ENCODE assay signal across 24 cellular contexts in the genomic region with DNA sequence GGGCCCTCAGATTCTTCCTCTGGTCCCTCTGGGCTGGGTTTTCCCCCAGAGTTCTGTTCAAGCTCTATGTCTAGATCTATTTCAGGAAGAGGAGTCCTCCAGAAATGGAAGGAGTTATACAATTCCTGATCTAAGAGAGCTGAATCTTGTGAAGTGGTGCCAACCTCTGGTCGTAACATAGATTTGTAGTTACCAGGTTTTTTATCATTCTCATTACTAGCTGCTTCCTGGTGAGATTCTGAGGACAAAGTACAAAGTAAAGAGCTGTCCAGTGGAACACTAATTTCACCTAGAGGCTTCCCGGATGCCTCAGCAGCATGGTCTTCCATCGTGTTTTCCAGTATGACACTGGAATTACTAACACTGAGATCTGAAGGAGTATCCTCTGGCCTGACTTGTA. TPM values are rescaled to one million over a fixed set of nuclear protein-coding genes. Genes with fewer than 3 reads are reported as not detected.
DNase-seq lines count a peak whose midpoint lies in the region; ATAC-seq, FAIRE-seq and TF ChIP-seq lines count a peak whose summit lies in the region.
"Had no signal": no experiment of that assay in that cellular context is flagged by ENCODE, and none has a peak within 500 bp of the region (broad histone marks: within the 10 kb centered on the region; RNA-seq: fewer than 3 reads in every experiment).

No MANE protein-coding gene starts in this region.

- H3K27me3 Mint-ChIP-seq in osteocyte (ENCODE audit: unreplicated experiment), result no peaks in the 10 kb centered on the region
- H3K27me3 Mint-ChIP-seq in activated naive CD8-positive, alpha-beta T cell treated with anti-CD3 and anti-CD28 coated beads for 36 hours, result no peaks in the 10 kb centered on the region
- H3K27me3 Mint-ChIP-seq: CD4-positive, alpha-beta memory T cell had no signal

- H3K4me3 ChIP-seq in mammary epithelial cell (replicated peaks in 1 of 3; ENCODE audit: insufficient read depth in 1 of 3, low read depth in 2 of 3, low read length in 3 of 3), result no peak overlapping the region
- no peak overlapping the region for H3K4me3 ChIP-seq in breast epithelium
- no peak overlapping the region for H3K4me3 ChIP-seq in coronary artery
- H3K4me3 ChIP-seq: BLaER1 treated with 17β-estradiol and CSF1 and Interleukin-3, amounts not matched to agents 10 nM and 100 nM; GM12878; K562; MG63 had no signal

- peaks cover under 1% of the 10 kb centered on the region for H3K4me1 Mint-ChIP-seq in osteocyte (ENCODE audit: unreplicated experiment)
- no peaks in the 10 kb centered on the region for H3K4me1 Mint-ChIP-seq in activated naive CD8-positive, alpha-beta T cell treated with anti-CD3 and anti-CD28 coated beads for 36 hours

- no peak overlapping the region for H3K4me3 Mint-ChIP-seq in osteocyte (ENCODE audit: unreplicated experiment)
- no peak overlapping the region for H3K4me3 Mint-ChIP-seq in activated naive CD8-positive, alpha-beta T cell treated with anti-CD3 and anti-CD28 coated beads for 36 hours
- H3K4me3 Mint-ChIP-seq: CD4-positive, alpha-beta memory T cell had no signal

- ATAC-seq in left lobe of liver, result peak; percentile 62
- ATAC-seq: GM12878, K562 had no signal

- H3K27ac Mint-ChIP-seq in osteocyte (ENCODE audit: unreplicated experiment), result peak overlapping the region; percentile 56
- no peak overlapping the region for H3K27ac Mint-ChIP-seq in activated naive CD8-positive, alpha-beta T cell treated with anti-CD3 and anti-CD28 coated beads for 36 hours

- H3K9me3 Mint-ChIP-seq in osteocyte (ENCODE audit: unreplicated experiment), result no peaks in the 10 kb centered on the region
- no peaks in the 10 kb centered on the region for H3K9me3 Mint-ChIP-seq in activated naive CD8-positive, alpha-beta T cell treated with anti-CD3 and anti-CD28 coated beads for 36 hours
- H3K9me3 Mint-ChIP-seq: CD4-positive, alpha-beta memory T cell had no signal

- DNase-seq in mammary epithelial cell, result no peak
- no peak for DNase-seq in breast epithelium (ENCODE audit: low spot score in 2 of 2)
- DNase-seq in left lobe of liver (ENCODE audit: low spot score), result no peak
- no peak for DNase-seq in osteocyte (ENCODE audit: extremely low spot score, unreplicated experiment)
- no peak for DNase-seq in NCI-H1105 treated with DMSO at 0.1 percent for 48 hours (lab: John Stamatoyannopoulos, UW)
- DNase-seq in coronary artery (ENCODE audit: low spot score), result no peak
- no peak for DNase-seq in urothelium cell line (ENCODE audit: low spot score)
- no peak for DNase-seq in activated naive CD8-positive, alpha-beta T cell treated with anti-CD3 and anti-CD28 coated beads for 36 hours
- DNase-seq: ACHN; Caco-2; CD4-positive, alpha-beta memory T cell; DND-41; H7; MG63; NCI-H1436; NCI-H1930; NCI-H2227 treated with DMSO at 0.1 percent for 48 hours; NCI-H510A; NCI-H748 treated with DMSO at 0.1 percent for 48 hours; SIG-M5 had no signal

- TF ChIP-seq POLR2A in breast epithelium (IDR thresholded peaks at IDR 0.05), result no peak

- H3K9ac ChIP-seq in mammary epithelial cell (ENCODE audit: insufficient read depth, low read length), result no peak overlapping the region
- H3K9ac ChIP-seq: BLaER1 treated with 17β-estradiol and CSF1 and Interleukin-3, amounts not matched to agents 10 nM and 100 nM had no signal

- H3K36me3 ChIP-seq in mammary epithelial cell (ENCODE audit: insufficient read depth, low read length), result peaks cover 58% of the 10 kb centered on the region
- no peaks in the 10 kb centered on the region for H3K36me3 ChIP-seq in breast epithelium

- CTCF ChIA-PET in mammary epithelial cell (lab: Charles Lee; ENCODE audit: low non-redundant PET), result no interaction called here

- in situ Hi-C loops in mammary epithelial cell (cut with MboI; ENCODE audit: low sequenced_read_pairs in 2 of 2), result no loop called here

- intact Hi-C loops in mammary epithelial cell (cut with micrococcal nuclease), result loop anchor here (10.0 kb wide), 1 partner anchor 345 kb away; a partner anchor contains a TSS
- intact Hi-C loops in breast epithelium (cut with DNase I; ENCODE audit: low total_unique reads), result no loop called here

- H4K20me1 ChIP-seq in mammary epithelial cell (ENCODE audit: insufficient read depth, low read length), result no peaks in the 10 kb centered on the region

- H3K27ac ChIP-seq in mammary epithelial cell (ENCODE audit: insufficient read depth, low read depth, low read length), result no peak overlapping the region
- H3K27ac ChIP-seq in breast epithelium, result no peak overlapping the region
- H3K27ac ChIP-seq in coronary artery, result no peak overlapping the region
- H3K27ac ChIP-seq: 22Rv1; BLaER1 treated with 17β-estradiol and CSF1 and Interleukin-3, amounts not matched to agents 10 nM and 100 nM had no signal

- 79% methylated on average over 3 of the region's 3 CpGs for WGBS in mammary epithelial cell (ENCODE audit: low coverage, missing lambda C conversion rate)

- FAIRE-seq in urothelium cell line (lab: Jason Lieb, UNC), result no peak
- FAIRE-seq: GM12878, K562 had no signal

- H3K27me3 ChIP-seq in mammary epithelial cell (ENCODE audit: insufficient read depth, low read length) (no peaks in the 10 kb centered on the region), breast epithelium (no peaks in the 10 kb centered on the region)
- H3K27me3 ChIP-seq: BLaER1 treated with 17β-estradiol and CSF1 and Interleukin-3, amounts not matched to agents 10 nM and 100 nM; MG63 had no signal

- H3K4me1 ChIP-seq in mammary epithelial cell (ENCODE audit: insufficient read depth, low read length), result no peaks in the 10 kb centered on the region
- no peaks in the 10 kb centered on the region for H3K4me1 ChIP-seq in breast epithelium
- H3K4me1 ChIP-seq: Caco-2 had no signal

- H3K4me2 ChIP-seq in mammary epithelial cell (ENCODE audit: insufficient read depth, low read depth, low read length), result no peak overlapping the region
- H3K4me2 ChIP-seq: BLaER1 treated with 17β-estradiol and CSF1 and Interleukin-3, amounts not matched to agents 10 nM and 100 nM had no signal

- dilution Hi-C loops in mammary epithelial cell (cut with HindIII; ENCODE audit: low sequenced_read_pairs), result no loop called here

- H3K36me3 Mint-ChIP-seq in osteocyte (ENCODE audit: unreplicated experiment), result peaks cover 36% of the 10 kb centered on the region
- H3K36me3 Mint-ChIP-seq in activated naive CD8-positive, alpha-beta T cell treated with anti-CD3 and anti-CD28 coated beads for 36 hours, result peaks cover 5% of the 10 kb centered on the region

- H3K9me3 ChIP-seq in mammary epithelial cell (replicated peaks; ENCODE audit: insufficient read depth, low read length) (no peaks in the 10 kb centered on the region), breast epithelium (no peaks in the 10 kb centered on the region)
- H3K9me3 ChIP-seq: BLaER1 treated with 17β-estradiol and CSF1 and Interleukin-3, amounts not matched to agents 10 nM and 100 nM; Caco-2; MG63 had no signal

- no peak overlapping the region for H2AFZ ChIP-seq in mammary epithelial cell (ENCODE audit: low read depth, low read length)

- TSS peak; percentile 12 for BruUV-seq in mammary epithelial cell (replicated peaks; lab: Mats Ljungman, UMichigan)

- no peak for TF ChIP-seq CTCF in mammary epithelial cell (conservative IDR thresholded peaks at IDR 0.05 in 1 of 2, IDR thresholded peaks at IDR 0.05 in 1 of 2; ENCODE audit: extremely low read depth in 1 of 2, insufficient read depth in 1 of 2, low read depth in 1 of 2, low read length in 2 of 2)
- TF ChIP-seq CTCF in breast epithelium (IDR thresholded peaks at IDR 0.05), result no peak
- TF ChIP-seq CTCF in osteocyte (IDR thresholded peaks at IDR 0.05), result no peak
- no peak for TF ChIP-seq CTCF in coronary artery (IDR thresholded peaks at IDR 0.05)

- H3K79me2 ChIP-seq in mammary epithelial cell (ENCODE audit: insufficient read depth, low read length), result peaks cover 72% of the 10 kb centered on the region

RNA-seq across cellular contexts. Expression of a gene that starts 44.1 kb away (rescaled TPM):
- total RNA-seq in mammary epithelial cell (100 to 1,000 TPM in 1 of 2 donors, 10 to 100 TPM in 1; 89.7 to 163 TPM), breast epithelium (100 to 1,000 TPM in 1 of 3 donors, 10 to 100 TPM in 2; 66.7 to 139 (median 93.4) TPM), left lobe of liver (20.1 TPM), osteocyte (131 and 140 TPM in 2 replicates)
- polyA plus RNA-seq in mammary epithelial cell, result 133 TPM
- 117 TPM for polyA minus RNA-seq in mammary epithelial cell
- 10 to 100 TPM; 33.7 to 37.7 TPM for total RNA-seq in activated naive CD8-positive, alpha-beta T cell treated with anti-CD3 and anti-CD28 coated beads for 36 hours
